ENCODE assay signal across 10 cellular contexts in genomic region chr16:53745126-53745525, GRCh38. TPM values are rescaled to one million over a fixed set of nuclear protein-coding genes. Genes with fewer than 3 reads are reported as not detected.
A peak's percentile ranks its signal among the peaks of the same experiment; 100 is the strongest.
DNase-seq lines count a peak whose midpoint lies in the region; ATAC-seq and TF ChIP-seq lines count a peak whose summit lies in the region.
"Had no signal": no experiment of that assay in that cellular context is flagged by ENCODE, and none has a peak within 500 bp of the region (broad histone marks: within the 10 kb centered on the region; RNA-seq: fewer than 3 reads in every experiment).

No MANE protein-coding gene starts in this region.

- H3K27ac Mint-ChIP-seq in stimulated activated naive CD8-positive, alpha-beta T cell treated with anti-CD3 and anti-CD28 coated beads, Interleukin-15, Interleukin-2, amounts not matched to agents 100 ng/mL and 50 ng/mL, for 24 hours: peak overlapping the region; percentile 47
- H3K27ac Mint-ChIP-seq in WTC11 (peak overlapping the region; percentile 19; the same call in 1 of the 2 replicates), glutamatergic neuron (ENCODE audit: unreplicated experiment) (peak overlapping the region; percentile 10)
- H3K27ac Mint-ChIP-seq: dendritic cell treated with granulocyte-macrophage colony-stimulating factor and Interleukin-4, amounts not matched to agents 40 ng/mL and 50 ng/mL, for 4 days had no signal

- no peak for ATAC-seq in stimulated activated naive CD8-positive, alpha-beta T cell treated with anti-CD3 and anti-CD28 coated beads, Interleukin-15, Interleukin-2, amounts not matched to agents 100 U/mL and 50 U/mL, for 24 hours
- ATAC-seq in WTC11 (no peak), HG03045 (IDR thresholded peaks at IDR 0.05; ENCODE audit: unreplicated experiment) (no peak)

- H3K4me1 Mint-ChIP-seq in stimulated activated naive CD8-positive, alpha-beta T cell treated with anti-CD3 and anti-CD28 coated beads, Interleukin-15, Interleukin-2, amounts not matched to agents 100 ng/mL and 50 ng/mL, for 24 hours (ENCODE audit: low read depth): peaks cover 44% of the 10 kb centered on the region
- H3K4me1 Mint-ChIP-seq in WTC11 (peaks cover 27% of the 10 kb centered on the region), glutamatergic neuron (ENCODE audit: low read depth, unreplicated experiment) (peaks cover 33% of the 10 kb centered on the region)

- H3K9me3 Mint-ChIP-seq in stimulated activated naive CD8-positive, alpha-beta T cell treated with anti-CD3 and anti-CD28 coated beads, Interleukin-15, Interleukin-2, amounts not matched to agents 100 ng/mL and 50 ng/mL, for 24 hours: peaks cover 4% of the 10 kb centered on the region
- H3K9me3 Mint-ChIP-seq in WTC11 (peaks cover 15% of the 10 kb centered on the region), glutamatergic neuron (ENCODE audit: unreplicated experiment) (peaks cover 2% of the 10 kb centered on the region)
- H3K9me3 Mint-ChIP-seq: dendritic cell treated with granulocyte-macrophage colony-stimulating factor and Interleukin-4, amounts not matched to agents 40 ng/mL and 50 ng/mL, for 4 days had no signal

- H3K4me3 Mint-ChIP-seq in stimulated activated naive CD8-positive, alpha-beta T cell treated with anti-CD3 and anti-CD28 coated beads, Interleukin-15, Interleukin-2, amounts not matched to agents 100 ng/mL and 50 ng/mL, for 24 hours: peak overlapping the region; percentile 9
- H3K4me3 Mint-ChIP-seq in WTC11 (no peak overlapping the region), glutamatergic neuron (ENCODE audit: unreplicated experiment) (peak overlapping the region; percentile 13)
- H3K4me3 Mint-ChIP-seq: dendritic cell treated with granulocyte-macrophage colony-stimulating factor and Interleukin-4, amounts not matched to agents 40 ng/mL and 50 ng/mL, for 4 days had no signal

- H3K27me3 Mint-ChIP-seq in stimulated activated naive CD8-positive, alpha-beta T cell treated with anti-CD3 and anti-CD28 coated beads, Interleukin-15, Interleukin-2, amounts not matched to agents 100 ng/mL and 50 ng/mL, for 24 hours: no peaks in the 10 kb centered on the region
- H3K27me3 Mint-ChIP-seq in WTC11 (ENCODE audit: low read depth) (no peaks in the 10 kb centered on the region), glutamatergic neuron (ENCODE audit: unreplicated experiment) (peaks cover 2% of the 10 kb centered on the region)
- H3K27me3 Mint-ChIP-seq: dendritic cell treated with granulocyte-macrophage colony-stimulating factor and Interleukin-4, amounts not matched to agents 40 ng/mL and 50 ng/mL, for 4 days had no signal

- POLR2A ChIA-PET in WTC11 (lab: Charles Lee): no interaction called here

- DNase-seq in stimulated activated naive CD8-positive, alpha-beta T cell treated with anti-CD3 and anti-CD28 coated beads, Interleukin-15, Interleukin-2, amounts not matched to agents 100 U/mL and 50 U/mL, for 24 hours: no peak
- DNase-seq in WTC11 (ENCODE audit: low spot score) (no peak), glutamatergic neuron (no peak), amygdala (lab: John Stamatoyannopoulos, UW) (no peak), cerebellar nuclear complex (lab: John Stamatoyannopoulos, UW) (no peak), NCI-H446 treated with DMSO at 0.1 percent for 48 hours (lab: John Stamatoyannopoulos, UW) (no peak)
- DNase-seq: NCI-H2081 treated with DMSO at 0.1 percent for 48 hours had no signal

- TF ChIP-seq CTCF in WTC11 (IDR thresholded peaks at IDR 0.05) (no peak), glutamatergic neuron (IDR thresholded peaks at IDR 0.05; ENCODE audit: partially characterized antibody, unreplicated experiment) (no peak)

- CTCF ChIA-PET in WTC11 (lab: Charles Lee): interaction anchor here (0.6 to 4.9 kb wide), 8 partner anchors 9 to 794 kb away, joined by 3 to 53 read pairs (median 11); partner anchors contain the start of genes FTO and RPGRIP1L

- H3K36me3 Mint-ChIP-seq in stimulated activated naive CD8-positive, alpha-beta T cell treated with anti-CD3 and anti-CD28 coated beads, Interleukin-15, Interleukin-2, amounts not matched to agents 100 ng/mL and 50 ng/mL, for 24 hours (ENCODE audit: low read depth): peaks cover 11% of the 10 kb centered on the region
- no peaks in the 10 kb centered on the region for H3K36me3 Mint-ChIP-seq in WTC11
- no peaks in the 10 kb centered on the region for H3K36me3 Mint-ChIP-seq in glutamatergic neuron (ENCODE audit: unreplicated experiment)

TF ChIP-seq in WTC11, 78 proteins besides CTCF, POLR2A, EP300 and RAD21 (continues in another document):
- TF ChIP-seq, protein P1, sequence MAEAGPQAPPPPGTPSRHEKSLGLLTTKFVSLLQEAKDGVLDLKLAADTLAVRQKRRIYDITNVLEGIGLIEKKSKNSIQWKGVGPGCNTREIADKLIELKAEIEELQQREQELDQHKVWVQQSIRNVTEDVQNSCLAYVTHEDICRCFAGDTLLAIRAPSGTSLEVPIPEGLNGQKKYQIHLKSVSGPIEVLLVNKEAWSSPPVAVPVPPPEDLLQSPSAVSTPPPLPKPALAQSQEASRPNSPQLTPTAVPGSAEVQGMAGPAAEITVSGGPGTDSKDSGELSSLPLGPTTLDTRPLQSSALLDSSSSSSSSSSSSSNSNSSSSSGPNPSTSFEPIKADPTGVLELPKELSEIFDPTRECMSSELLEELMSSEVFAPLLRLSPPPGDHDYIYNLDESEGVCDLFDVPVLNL (CRISPR knock-in tag; IDR thresholded peaks at IDR 0.05; ENCODE audit: borderline replicate concordance, low read depth): no peak
- TF ChIP-seq, protein P2, sequence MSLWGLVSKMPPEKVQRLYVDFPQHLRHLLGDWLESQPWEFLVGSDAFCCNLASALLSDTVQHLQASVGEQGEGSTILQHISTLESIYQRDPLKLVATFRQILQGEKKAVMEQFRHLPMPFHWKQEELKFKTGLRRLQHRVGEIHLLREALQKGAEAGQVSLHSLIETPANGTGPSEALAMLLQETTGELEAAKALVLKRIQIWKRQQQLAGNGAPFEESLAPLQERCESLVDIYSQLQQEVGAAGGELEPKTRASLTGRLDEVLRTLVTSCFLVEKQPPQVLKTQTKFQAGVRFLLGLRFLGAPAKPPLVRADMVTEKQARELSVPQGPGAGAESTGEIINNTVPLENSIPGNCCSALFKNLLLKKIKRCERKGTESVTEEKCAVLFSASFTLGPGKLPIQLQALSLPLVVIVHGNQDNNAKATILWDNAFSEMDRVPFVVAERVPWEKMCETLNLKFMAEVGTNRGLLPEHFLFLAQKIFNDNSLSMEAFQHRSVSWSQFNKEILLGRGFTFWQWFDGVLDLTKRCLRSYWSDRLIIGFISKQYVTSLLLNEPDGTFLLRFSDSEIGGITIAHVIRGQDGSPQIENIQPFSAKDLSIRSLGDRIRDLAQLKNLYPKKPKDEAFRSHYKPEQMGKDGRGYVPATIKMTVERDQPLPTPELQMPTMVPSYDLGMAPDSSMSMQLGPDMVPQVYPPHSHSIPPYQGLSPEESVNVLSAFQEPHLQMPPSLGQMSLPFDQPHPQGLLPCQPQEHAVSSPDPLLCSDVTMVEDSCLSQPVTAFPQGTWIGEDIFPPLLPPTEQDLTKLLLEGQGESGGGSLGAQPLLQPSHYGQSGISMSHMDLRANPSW (CRISPR knock-in tag; conservative IDR thresholded peaks at IDR 0.05; ENCODE audit: low read depth): no peak
- TF ChIP-seq CREM (CRISPR knock-in tag; IDR thresholded peaks at IDR 0.05): no peak
- TF ChIP-seq NR2C2 (CRISPR knock-in tag; IDR thresholded peaks at IDR 0.05): no peak
- TF ChIP-seq MLX (CRISPR knock-in tag; IDR thresholded peaks at IDR 0.05): no peak
- TF ChIP-seq ZSCAN18 (CRISPR knock-in tag; IDR thresholded peaks at IDR 0.05): no peak
- TF ChIP-seq TEAD4 (CRISPR knock-in tag; IDR thresholded peaks at IDR 0.05): no peak
- TF ChIP-seq KAT7 (CRISPR knock-in tag; IDR thresholded peaks at IDR 0.05; ENCODE audit: borderline replicate concordance): no peak
- TF ChIP-seq ZNF219 (CRISPR knock-in tag; IDR thresholded peaks at IDR 0.05; ENCODE audit: borderline replicate concordance): no peak
- no peak for TF ChIP-seq NFYB (CRISPR knock-in tag; conservative IDR thresholded peaks at IDR 0.05; ENCODE audit: low read depth)
- TF ChIP-seq ZNF317 (CRISPR knock-in tag; IDR thresholded peaks at IDR 0.05; ENCODE audit: borderline replicate concordance, low read depth): no peak
- TF ChIP-seq MYBL2 (CRISPR knock-in tag; IDR thresholded peaks at IDR 0.05): no peak
- TF ChIP-seq E2F5 (CRISPR knock-in tag; IDR thresholded peaks at IDR 0.05): no peak
- TF ChIP-seq, protein P3, sequence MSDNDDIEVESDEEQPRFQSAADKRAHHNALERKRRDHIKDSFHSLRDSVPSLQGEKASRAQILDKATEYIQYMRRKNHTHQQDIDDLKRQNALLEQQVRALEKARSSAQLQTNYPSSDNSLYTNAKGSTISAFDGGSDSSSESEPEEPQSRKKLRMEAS (CRISPR knock-in tag; IDR thresholded peaks at IDR 0.05): no peak

RNA-seq across cellular contexts. Expression of gene FTO, which starts 41.2 kb away (rescaled TPM):
- total RNA-seq in WTC11 (2021) (57.4 to 62.6 TPM (median 59.6 TPM) in 3 replicates), glutamatergic neuron (ENCODE audit: unreplicated experiment) (106 TPM)

RNA-seq across cellular contexts. Expression of gene RPGRIP1L, which starts 41.5 kb away (rescaled TPM):
- total RNA-seq in WTC11 (2021) (9.8 to 11.7 TPM (median 10.9 TPM) in 3 replicates), glutamatergic neuron (ENCODE audit: unreplicated experiment) (18.0 TPM)
